25 cellular contexts compared by ENCODE assay signal in the genomic region with DNA sequence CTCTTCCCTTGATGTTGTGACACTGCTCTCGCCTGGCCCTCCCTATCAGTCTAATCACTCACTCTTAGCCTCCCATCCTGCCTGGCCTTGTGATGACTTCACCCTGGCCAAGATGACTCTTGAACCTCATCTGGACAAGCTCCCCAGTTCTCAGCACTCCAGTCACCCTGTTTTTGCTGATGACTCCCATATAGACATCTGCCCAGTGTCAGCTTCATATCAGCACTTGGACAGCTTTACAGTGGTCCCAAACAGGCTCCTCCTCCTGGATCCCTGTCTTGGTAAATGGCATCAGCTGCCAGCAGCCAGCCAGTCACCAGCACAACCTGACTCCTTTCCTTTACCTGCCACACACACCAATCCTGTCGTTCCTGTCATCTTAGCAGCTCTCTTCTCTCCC.
"Had no signal": no experiment of that assay in that cellular context is flagged by ENCODE, and none has a peak within 500 bp of the region (broad histone marks: within the 10 kb centered on the region; RNA-seq: fewer than 3 reads in every experiment).

No MANE protein-coding gene starts in this region.

- H3K4me3 Mint-ChIP-seq: activated CD4-positive, alpha-beta memory T cell treated with anti-CD3 and anti-CD28 coated beads for 36 hours; activated CD4-positive, alpha-beta T cell treated with anti-CD3 and anti-CD28 coated beads, Interleukin-2, amount 10 ng/mL, durations not matched to agents 7 days and 5 days; activated T-cell treated with anti-CD3 and anti-CD28 coated beads, Interleukin-2, amount 50 U/mL, for 4 hours; IgD-negative memory B cell; T-cell had no signal

- H3K4me3 ChIP-seq: SK-N-MC had no signal

- DNase-seq: activated CD4-positive, alpha-beta memory T cell treated with anti-CD3 and anti-CD28 coated beads for 36 hours; activated CD4-positive, alpha-beta T cell treated with anti-CD3 and anti-CD28 coated beads, Interleukin-2, amount 10 ng/mL, durations not matched to agents 7 days and 5 days; activated CD4-positive, CD25-positive, alpha-beta regulatory T cell; activated CD8-positive, alpha-beta memory T cell treated with anti-CD3 and anti-CD28 coated beads for 24 hours; activated effector memory CD4-positive, alpha-beta T cell treated with anti-CD3 and anti-CD28 coated beads, Interleukin-2, amount 50 U/mL, for 16 hours; activated naive CD4-positive, alpha-beta T cell treated with Interleukin-2 at 50 U/mL for 16 hours; activated T-cell treated with anti-CD3 and anti-CD28 coated beads, Interleukin-2, amount 50 U/mL, for 4 hours; anterior cingulate cortex; central memory CD4-positive, alpha-beta T cell; NCI-H1092; NCI-H1417; NCI-H1694; NCI-H2029 treated with DMSO at 0.1 percent for 48 hours; NCI-H510A treated with DMSO at 0.1 percent for 48 hours; NCI-H69; OCI-M1; SIG-M5; T-cell had no signal

- H3K27ac Mint-ChIP-seq: activated CD4-positive, alpha-beta memory T cell treated with anti-CD3 and anti-CD28 coated beads for 36 hours; activated CD4-positive, alpha-beta T cell treated with anti-CD3 and anti-CD28 coated beads, Interleukin-2, amount 10 ng/mL, durations not matched to agents 7 days and 5 days; IgD-negative memory B cell; T-cell had no signal

- H3K27me3 Mint-ChIP-seq: activated CD4-positive, alpha-beta memory T cell treated with anti-CD3 and anti-CD28 coated beads for 36 hours; activated CD4-positive, alpha-beta T cell treated with anti-CD3 and anti-CD28 coated beads, Interleukin-2, amount 10 ng/mL, durations not matched to agents 7 days and 5 days; IgD-negative memory B cell; T-cell had no signal

- H3K27ac ChIP-seq: KMS-11, RWPE1, SK-N-MC, VCaP had no signal

- ATAC-seq: Panc1 had no signal

- H3K9me3 Mint-ChIP-seq: activated naive CD4-positive, alpha-beta T cell treated with anti-CD3 and anti-CD28 coated beads, Interleukin-2, amount 50 U/mL, for 72 hours; activated T-cell treated with anti-CD3 and anti-CD28 coated beads, Interleukin-2, amount 50 U/mL, for 4 hours had no signal

- H3K4me1 Mint-ChIP-seq: IgD-negative memory B cell had no signal
